Comparison of ENCODE assay signal across 35 cellular contexts in genomic region chr2:132557694-132558093, GRCh38.
DNase-seq lines count a peak whose midpoint lies in the region; ATAC-seq, FAIRE-seq and TF ChIP-seq lines count a peak whose summit lies in the region.
"Had no signal": no experiment of that assay in that cellular context is flagged by ENCODE, and none has a peak within 500 bp of the region (broad histone marks: within the 10 kb centered on the region; RNA-seq: fewer than 3 reads in every experiment).

No MANE protein-coding gene starts in this region.

- no peaks in the 10 kb centered on the region for H4K20me1 ChIP-seq in K562 (replicated peaks; ENCODE audit: control insufficient read depth, insufficient read depth, low read length)
- H4K20me1 ChIP-seq: BLaER1; BLaER1 treated with 17β-estradiol and CSF1 and Interleukin-3, amounts not matched to agents 10 nM and 100 nM had no signal

- in situ Hi-C loops in K562 (cut with MboI) = no loop called here

- CTCF ChIA-PET in K562 (lab: Yijun Ruan, JAX; ENCODE audit: low intra/inter-chr PET ratio) = no interaction called here

- H3K4me1 ChIP-seq in K562 (replicated peaks in 1 of 2; ENCODE audit: control insufficient read depth in 2 of 2, insufficient read depth in 2 of 2, low read length in 2 of 2) (no peaks in the 10 kb centered on the region), esophagus muscularis mucosa (peaks cover 0 to 5% (median 0%) of the 10 kb centered on the region in 4 donors)
- H3K4me1 ChIP-seq: A549; BE2C; BLaER1; BLaER1 treated with 17β-estradiol and CSF1 and Interleukin-3, amounts not matched to agents 10 nM and 100 nM had no signal

- 2% methylated on average over 9 of the region's 9 CpGs for WGBS in K562 (ENCODE audit: insufficient coverage, low coverage, missing lambda C conversion rate)
- WGBS in esophagus muscularis mucosa = 62% methylated on average over 9 of the region's 9 CpGs

- H3K27me3 ChIP-seq in K562 (ENCODE audit: control insufficient read depth in 2 of 2, insufficient read depth in 2 of 2, low read length in 2 of 2) (no peaks in the 10 kb centered on the region; a peak in 1 of 5 replicates), esophagus muscularis mucosa (no peaks in the 10 kb centered on the region)
- H3K27me3 ChIP-seq: BE2C; BLaER1; BLaER1 treated with 17β-estradiol and CSF1 and Interleukin-3, amounts not matched to agents 10 nM and 100 nM had no signal

- TF ChIP-seq RAD21 in K562 (CRISPR knock-in tag; conservative IDR thresholded peaks at IDR 0.05 in 1 of 2, IDR thresholded peaks at IDR 0.05 in 1 of 2) = no peak

- no peaks in the 10 kb centered on the region for H3K79me2 ChIP-seq in K562 (ENCODE audit: control insufficient read depth, insufficient read depth, low read length)

- TF ChIP-seq EP300 in K562 (IDR thresholded peaks at IDR 0.05; ENCODE audit: low read length) (no peak), esophagus muscularis mucosa (IDR thresholded peaks at IDR 0.05) (no peak)

- H3K9me1 ChIP-seq in K562 (ENCODE audit: control insufficient read depth, insufficient read depth, low read length) = no peaks in the 10 kb centered on the region

- BruUV-seq in K562 (replicated peaks; lab: Mats Ljungman, UMichigan) = no TSS peak

- POLR2A ChIA-PET in K562 (lab: Yijun Ruan, JAX) = no interaction called here

- intact Hi-C loops in K562 (cut with micrococcal nuclease) (no loop called here), esophagus muscularis mucosa (cut with DNase I) (no loop called here)

- no peak for ATAC-seq in K562
- ATAC-seq in HG02678 (IDR thresholded peaks at IDR 0.05; ENCODE audit: unreplicated experiment) = no peak
- ATAC-seq: A549; CD8-positive, alpha-beta T cell had no signal

- H3K27ac ChIP-seq in K562 (ENCODE audit: extremely low read depth, low read depth, low read length) (no peak overlapping the region), esophagus muscularis mucosa (replicated peaks in 1 of 4) (no peak overlapping the region)
- H3K27ac ChIP-seq: 22Rv1; A549; BLaER1; BLaER1 treated with 17β-estradiol and CSF1 and Interleukin-3, amounts not matched to agents 10 nM and 100 nM; C4-2B had no signal

- no peak for FAIRE-seq in K562 (lab: Jason Lieb, UNC)
- FAIRE-seq: A204.1, A549, D721Med had no signal

- H3K4me3 ChIP-seq in K562 (no peak overlapping the region), esophagus muscularis mucosa (no peak overlapping the region)
- H3K4me3 ChIP-seq: A549; BLaER1; BLaER1 treated with 17β-estradiol and CSF1 and Interleukin-3, amounts not matched to agents 10 nM and 100 nM had no signal

- TF ChIP-seq POLR2A in K562 (conservative IDR thresholded peaks at IDR 0.05) (no peak), esophagus muscularis mucosa (IDR thresholded peaks at IDR 0.05; ENCODE audit: low read depth) (no peak)

- H3K36me3 ChIP-seq in K562 (ENCODE audit: control insufficient read depth, insufficient read depth, low read length) = no peaks in the 10 kb centered on the region
- H3K36me3 ChIP-seq in esophagus muscularis mucosa = no peaks in the 10 kb centered on the region
- H3K36me3 ChIP-seq: BE2C; BLaER1; BLaER1 treated with 17β-estradiol and CSF1 and Interleukin-3, amounts not matched to agents 10 nM and 100 nM had no signal

- TF ChIP-seq CTCF in K562 (IDR thresholded peaks at IDR 0.05 in 2 of 3, conservative IDR thresholded peaks at IDR 0.05 in 1 of 3; ENCODE audit: insufficient read depth in 2 of 3, low read depth in 1 of 3, low read length in 3 of 3) = no peak
- no peak for TF ChIP-seq CTCF in esophagus muscularis mucosa (IDR thresholded peaks at IDR 0.05)

- no peak overlapping the region for H3K9ac ChIP-seq in K562 (ENCODE audit: insufficient read depth in 1 of 2, low read depth in 2 of 2, low read length in 2 of 2)
- H3K9ac ChIP-seq: BLaER1; BLaER1 treated with 17β-estradiol and CSF1 and Interleukin-3, amounts not matched to agents 10 nM and 100 nM had no signal

- DNase-seq in OCI-M1 (lab: John Stamatoyannopoulos, UW) (peak; percentile 32), K562 (ENCODE audit: extremely low read depth in 1 of 4, low spot score in 3 of 4) (no peak), ecto neural progenitor cell (ENCODE audit: low spot score) (peak; percentile 22), esophagus muscularis mucosa (ENCODE audit: extremely low spot score) (peak; percentile 91), NCI-H526 (lab: John Stamatoyannopoulos, UW) (no peak), GOT3 (lab: John Stamatoyannopoulos, UW) (no peak), RPMI8226 (no peak)
- DNase-seq: 8988T; ACHN; AML-193; BE2C; C1 segment of cervical spinal cord; Caco-2; Calu3; CD4-positive, alpha-beta memory T cell; CD4-positive, alpha-beta T cell; CD4-positive, CD25-positive, alpha-beta regulatory T cell; CD8-positive, alpha-beta memory T cell; CD8-positive, alpha-beta T cell; COR-L47; DMS 273 treated with DMSO at 0.1 percent for 48 hours; DMS153; DMS53; DMS79; DMS79 treated with DMSO at 0.1 percent for 48 hours; DND-41; EL had no signal

- H2AFZ ChIP-seq in K562 (ENCODE audit: low read depth, low read length) = no peak overlapping the region

- no peaks in the 10 kb centered on the region for H3K9me3 ChIP-seq in K562 (replicated peaks; ENCODE audit: control insufficient read depth, insufficient read depth, low read depth, low read length)
- H3K9me3 ChIP-seq in esophagus muscularis mucosa = no peaks in the 10 kb centered on the region
- H3K9me3 ChIP-seq: A549; BE2C; BLaER1; BLaER1 treated with 17β-estradiol and CSF1 and Interleukin-3, amounts not matched to agents 10 nM and 100 nM had no signal

- no peak overlapping the region for H3K4me2 ChIP-seq in K562 (ENCODE audit: insufficient read depth, low read length)
- H3K4me2 ChIP-seq: A549; BLaER1; BLaER1 treated with 17β-estradiol and CSF1 and Interleukin-3, amounts not matched to agents 10 nM and 100 nM had no signal

TF ChIP-seq in K562, 482 proteins besides CTCF, POLR2A, EP300 and RAD21:
- 0 out of 2 replicates have a peak, but pooled peaks have one; percentile 22 for TF ChIP-seq CBFA2T3 (IDR thresholded peaks at IDR 0.05)
- no peak for TF ChIP-seq RFX1 (IDR thresholded peaks at IDR 0.05)

Comparison
In these comparisons a context has a peak if more than half of its experiments do, and no peak if none do; other contexts are left out.
1. DNase-seq: peak in OCI-M1 (single experiment), ecto neural progenitor cell (single experiment) and esophagus muscularis mucosa (single experiment); none in K562 (0 of 4), NCI-H526 (0 of 2), GOT3 (single experiment) and RPMI8226 (single experiment).